ENCODE assay signal across 9 cellular contexts in genomic region chr9:18393340-18394130, GRCh38.
DNase-seq lines count a peak whose midpoint lies in the region; ATAC-seq and TF ChIP-seq lines count a peak whose summit lies in the region.
"Had no signal": no experiment of that assay in that cellular context is flagged by ENCODE, and none has a peak within 500 bp of the region (broad histone marks: within the 10 kb centered on the region; RNA-seq: fewer than 3 reads in every experiment).

No MANE protein-coding gene starts in this region.

- POLR2A ChIA-PET in PC-9 (lab: Charles Lee; ENCODE audit: unreplicated experiment), result no interaction called here

- intact Hi-C loops in PC-9 (cut with micrococcal nuclease; ENCODE audit: unreplicated experiment), result no loop called here
- intact Hi-C loops in sigmoid colon (cut with DNase I), result no loop called here

- peaks cover 24% of the 10 kb centered on the region; the same call in 1 of the 2 replicates for H3F3A ChIP-seq in PC-9 (ENCODE audit: insufficient read depth, low read depth)

- H2AFZ ChIP-seq in PC-9, result no peak overlapping the region

- H3K36me3 ChIP-seq in PC-9 (ENCODE audit: low read depth) (no peaks in the 10 kb centered on the region), sigmoid colon (no peaks in the 10 kb centered on the region)
- H3K36me3 ChIP-seq: Peyer's patch had no signal

- TF ChIP-seq POLR2A in sigmoid colon (IDR thresholded peaks at IDR 0.05), result no peak

- peak in 2 of 4 donors; percentile 20 to 41 for TF ChIP-seq EP300 in sigmoid colon (IDR thresholded peaks at IDR 0.05)

- no peak overlapping the region for H3K4me3 ChIP-seq in PC-9
- H3K4me3 ChIP-seq in foreskin fibroblast (ENCODE audit: low read depth in 1 of 2, low read length in 2 of 2), result no peak overlapping the region
- no peak overlapping the region for H3K4me3 ChIP-seq in sigmoid colon
- H3K4me3 ChIP-seq: Peyer's patch had no signal

- WGBS in sigmoid colon, 2 donors, result 13 to 52% methylated on average over 4 of the region's 4 CpGs

- CTCF ChIA-PET in PC-9 (lab: Charles Lee), result no interaction called here

- H3K27me3 ChIP-seq in PC-9 (ENCODE audit: insufficient read depth, low read depth), result no peaks in the 10 kb centered on the region
- H3K27me3 ChIP-seq in sigmoid colon, result no peaks in the 10 kb centered on the region
- H3K27me3 ChIP-seq: Peyer's patch had no signal

- no peaks in the 10 kb centered on the region for H3K9me2 ChIP-seq in PC-9 (ENCODE audit: insufficient read depth)

- peaks cover 28% of the 10 kb centered on the region for H3K4me1 ChIP-seq in PC-9 (replicated peaks; ENCODE audit: insufficient read depth)
- H3K4me1 ChIP-seq in sigmoid colon, result peaks cover 0 to 32% (median 27%) of the 10 kb centered on the region in 4 donors

- H3K4me2 ChIP-seq in PC-9, result peak overlapping the region; percentile 52

- TF ChIP-seq CTCF in PC-9 (conservative IDR thresholded peaks at IDR 0.05) (no peak), foreskin fibroblast (IDR thresholded peaks at IDR 0.05; ENCODE audit: low read depth, low read length) (no peak), sigmoid colon (IDR thresholded peaks at IDR 0.05) (no peak)

- no peaks in the 10 kb centered on the region for H4K20me1 ChIP-seq in PC-9 (ENCODE audit: insufficient read depth)

- BruUV-seq in PC-9 (replicated peaks; lab: Mats Ljungman, UMichigan), result no TSS peak

- no peak for ATAC-seq in GM21576 (IDR thresholded peaks at IDR 0.05; ENCODE audit: unreplicated experiment)

- no peaks in the 10 kb centered on the region for H3K79me2 ChIP-seq in PC-9 (ENCODE audit: low read depth)

- H3K9me3 ChIP-seq in PC-9 (ENCODE audit: insufficient read depth, low read depth) (no peaks in the 10 kb centered on the region), sigmoid colon (no peaks in the 10 kb centered on the region)
- H3K9me3 ChIP-seq: Peyer's patch had no signal

- DNase-seq in NOMO-1 treated with DMSO at 0.1 percent for 48 hours (lab: John Stamatoyannopoulos, UW; ENCODE audit: unreplicated experiment) (peak; percentile 38), NOMO-1 treated with dmso at 0.1 percent for 144 hours (lab: John Stamatoyannopoulos, UW; ENCODE audit: unreplicated experiment) (no peak), PC-9 (peak; percentile 44 to 72), foreskin fibroblast (peak; percentile 93 to 94), sigmoid colon (peak; percentile 79), mesenteric fat pad (ENCODE audit: low spot score) (no peak)
- no peak for DNase-seq in activated CD4-positive, alpha-beta T cell treated with anti-CD3 and anti-CD28 coated beads, Interleukin-2, amount 50 U/mL, for 1 hour

- H3K27ac ChIP-seq in PC-9, result peak overlapping the region; percentile 95
- peak overlapping the region; percentile 71 to 79 (median 74) for H3K27ac ChIP-seq in sigmoid colon

Comparison
In these comparisons a context has a peak if more than half of its experiments do, and no peak if none do; other contexts are left out.
1. DNase-seq: peak in NOMO-1 treated with DMSO at 0.1 percent for 48 hours (single experiment), PC-9 (2 of 2), foreskin fibroblast (2 of 2) and sigmoid colon (single experiment); none in NOMO-1 treated with dmso at 0.1 percent for 144 hours (single experiment), activated CD4-positive, alpha-beta T cell treated with anti-CD3 and anti-CD28 coated beads, Interleukin-2, amount 50 U/mL, for 1 hour (single experiment) and mesenteric fat pad (single experiment).